Comparison of ENCODE assay signal across 10 cellular contexts in the genomic region with DNA sequence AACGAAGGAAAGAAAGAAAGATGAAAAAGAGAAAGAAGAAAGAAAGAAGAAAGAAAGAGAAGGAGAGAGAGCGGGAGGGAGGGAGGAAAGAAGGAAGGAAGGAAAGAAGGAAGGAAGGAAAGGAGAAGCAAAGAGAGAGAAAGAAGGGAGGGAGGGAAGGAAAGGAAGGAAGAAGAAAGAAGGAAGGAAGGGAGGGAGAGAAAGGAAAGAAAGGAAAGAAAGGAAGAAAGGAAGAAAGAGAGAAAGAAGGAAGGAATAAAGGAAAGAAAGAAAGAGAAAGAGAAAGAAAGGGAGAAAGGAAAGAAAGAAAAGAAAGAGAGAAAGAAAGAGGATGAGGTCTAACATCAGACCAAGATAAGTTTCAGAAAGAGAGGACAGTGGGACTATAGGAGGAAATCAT. TPM values are rescaled to one million over a fixed set of nuclear protein-coding genes. Genes with fewer than 3 reads are reported as not detected.
"Had no signal": no experiment of that assay in that cellular context is flagged by ENCODE, and none has a peak within 500 bp of the region (broad histone marks: within the 10 kb centered on the region; RNA-seq: fewer than 3 reads in every experiment).

No MANE protein-coding gene starts in this region.

- H3K27ac ChIP-seq: GM23248, HL-60 had no signal

- H2AFZ ChIP-seq: GM23248 had no signal

- DNase-seq: GM23248, H9, HCEC 1CT, HFFc6 had no signal

- H3K27ac Mint-ChIP-seq: H9, HFFc6, IgD-negative memory B cell had no signal

- H3K9me3 Mint-ChIP-seq: HFFc6 had no signal

- H3K36me3 Mint-ChIP-seq: IgD-negative memory B cell had no signal

- H3K9ac ChIP-seq: GM23248 had no signal

- H3K4me3 Mint-ChIP-seq: H9, HFFc6, IgD-negative memory B cell had no signal

- FAIRE-seq: H1, H54, HepG2 had no signal

- H3K4me3 ChIP-seq: GM23248 had no signal

- ATAC-seq: HepG2 had no signal

RNA-seq across cellular contexts. Expression of a gene that starts 9.0 kb away (rescaled TPM):
- total RNA-seq: GM23248, HFFc6, HT1080 had no signal
- polyA plus RNA-seq: GM23248, IgD-negative memory B cell had no signal
